15 cellular contexts compared by ENCODE assay signal in genomic region chr6:111600154-111600553, GRCh38. TPM values are rescaled to one million over a fixed set of nuclear protein-coding genes. Genes with fewer than 3 reads are reported as not detected.
DNase-seq lines count a peak whose midpoint lies in the region; ATAC-seq, FAIRE-seq and TF ChIP-seq lines count a peak whose summit lies in the region.
"Had no signal": no experiment of that assay in that cellular context is flagged by ENCODE, and none has a peak within 500 bp of the region (broad histone marks: within the 10 kb centered on the region; RNA-seq: fewer than 3 reads in every experiment).

No MANE protein-coding gene starts in this region.

- no peak for DNase-seq in left ventricle myocardium inferior
- no peak for DNase-seq in cardiac septum (ENCODE audit: low spot score)
- no peak for DNase-seq in epithelial cell of prostate (ENCODE audit: low read depth, low spot score)
- DNase-seq in psoas muscle, result no peak
- no peak for DNase-seq in HepG2 (ENCODE audit: low spot score)
- DNase-seq in SKM-1 (lab: John Stamatoyannopoulos, UW; ENCODE audit: unreplicated experiment), result no peak
- no peak for DNase-seq in KBM-7
- DNase-seq in activated gamma-delta T cell treated with Interleukin-2 at 50 U/mL for 16 hours, result no peak
- DNase-seq: NCI-H1417 treated with DMSO at 0.1 percent for 48 hours; NCI-H2171 treated with DMSO at 0.1 percent for 48 hours; NCI-H526; stimulated activated CD4-positive, alpha-beta T cell treated with anti-CD3 and anti-CD28 coated beads, Interleukin-4, amount 100 ng/mL, for 1 hour had no signal

- H2AFZ ChIP-seq in HepG2 (ENCODE audit: low read length), result no peak overlapping the region

- H3K9ac ChIP-seq in HepG2 (ENCODE audit: insufficient read depth, low read depth, low read length), result no peak overlapping the region
- H3K9ac ChIP-seq: BLaER1 treated with 17β-estradiol and CSF1 and Interleukin-3, amounts not matched to agents 10 nM and 100 nM had no signal

- no peaks in the 10 kb centered on the region for H3K36me3 ChIP-seq in left ventricle myocardium inferior
- H3K36me3 ChIP-seq in psoas muscle (ENCODE audit: insufficient read depth in 1 of 2, low read depth in 1 of 2), result no peaks in the 10 kb centered on the region
- no peaks in the 10 kb centered on the region for H3K36me3 ChIP-seq in HepG2 (replicated peaks in 1 of 2; ENCODE audit: control insufficient read depth in 1 of 2, insufficient read depth in 2 of 2, low read length in 2 of 2)

- in situ Hi-C loops in HepG2 (cut with HindIII; ENCODE audit: extremely low pct_ligation_motif_present, low pct_unique_long_range_greater_than_20kb), result no loop called here
- in situ Hi-C loops in KBM-7 (cut with MboI; ENCODE audit: low pct_unique_long_range_greater_than_20kb, low sequenced_read_pairs), result no loop called here

- H3K9me3 ChIP-seq in left ventricle myocardium inferior (replicated peaks) (no peaks in the 10 kb centered on the region), psoas muscle (no peaks in the 10 kb centered on the region), HepG2 (ENCODE audit: low read length) (no peaks in the 10 kb centered on the region)
- H3K9me3 ChIP-seq: BLaER1 treated with 17β-estradiol and CSF1 and Interleukin-3, amounts not matched to agents 10 nM and 100 nM had no signal

- TF ChIP-seq CTCF in left ventricle myocardium inferior (IDR thresholded peaks at IDR 0.05; ENCODE audit: borderline replicate concordance) (no peak), psoas muscle (IDR thresholded peaks at IDR 0.05) (no peak), HepG2 (CRISPR knock-in tag; IDR thresholded peaks at IDR 0.05) (no peak)

- H3K27me3 ChIP-seq in left ventricle myocardium inferior (ENCODE audit: low read depth) (no peaks in the 10 kb centered on the region), psoas muscle (ENCODE audit: insufficient read depth in 3 of 3, low read length in 2 of 3) (no peaks in the 10 kb centered on the region), HepG2 (ENCODE audit: control insufficient read depth in 1 of 2, insufficient read depth in 2 of 2, low read length in 2 of 2) (no peaks in the 10 kb centered on the region)
- H3K27me3 ChIP-seq: BLaER1 treated with 17β-estradiol and CSF1 and Interleukin-3, amounts not matched to agents 10 nM and 100 nM had no signal

- H3K4me3 ChIP-seq in left ventricle myocardium inferior, result no peak overlapping the region
- no peak overlapping the region for H3K4me3 ChIP-seq in psoas muscle
- no peak overlapping the region for H3K4me3 ChIP-seq in HepG2 (replicated peaks in 1 of 3; ENCODE audit: insufficient read depth in 1 of 3, low read depth in 2 of 3, low read length in 3 of 3)
- H3K4me3 ChIP-seq: BLaER1 treated with 17β-estradiol and CSF1 and Interleukin-3, amounts not matched to agents 10 nM and 100 nM; smooth muscle cell had no signal

- no TSS peak for BruUV-seq in HepG2 (replicated peaks; lab: Mats Ljungman, UMichigan)

- H3K4me1 ChIP-seq in left ventricle myocardium inferior (peaks cover 80% of the 10 kb centered on the region), psoas muscle (peaks cover 51% of the 10 kb centered on the region), HepG2 (ENCODE audit: insufficient read depth, low read length) (peaks cover 69% of the 10 kb centered on the region)

- H3K4me2 ChIP-seq in HepG2 (ENCODE audit: low read depth, low read length), result no peak overlapping the region
- H3K4me2 ChIP-seq: smooth muscle cell had no signal

- no peak for TF ChIP-seq POLR2A in HepG2 (IDR thresholded peaks at IDR 0.05; ENCODE audit: insufficient read depth in 1 of 2, low read depth in 2 of 2, low read length in 2 of 2)

- H3K27ac ChIP-seq in left ventricle myocardium inferior (replicated peaks), result peak overlapping the region; percentile 95
- H3K27ac ChIP-seq in epithelial cell of prostate, result peak overlapping the region; percentile 98
- peak overlapping the region; percentile 99 for H3K27ac ChIP-seq in psoas muscle
- no peak overlapping the region for H3K27ac ChIP-seq in HepG2 (ENCODE audit: extremely low read length, insufficient read depth, low read length)

- no peaks in the 10 kb centered on the region for H4K20me1 ChIP-seq in HepG2 (ENCODE audit: insufficient read depth, low read length)

- TF ChIP-seq RAD21 in HepG2 (CRISPR knock-in tag; IDR thresholded peaks at IDR 0.05), result no peak

- CTCF ChIA-PET in HepG2 (lab: Yijun Ruan, JAX; ENCODE audit: low intra/inter-chr PET ratio, low total read pairs), result no interaction called here

- no peak for FAIRE-seq in HepG2 (lab: Jason Lieb, UNC)

- POLR2A ChIA-PET in HepG2 (lab: Yijun Ruan, JAX), result interaction anchor here (1.5 kb wide), 1 partner anchor 9 kb away, joined by 3 read pairs; no protein-coding TSS in a partner anchor

- no peak for TF ChIP-seq EP300 in HepG2 (IDR thresholded peaks at IDR 0.05; ENCODE audit: low read depth in 2 of 2, low read length in 2 of 2)
- no peak for TF ChIP-seq EP300 in HepG2 (CRISPR knock-in tag; IDR thresholded peaks at IDR 0.05; ENCODE audit: borderline replicate concordance)

- intact Hi-C loops in left ventricle myocardium inferior (cut with micrococcal nuclease), result no loop called here
- intact Hi-C loops in cardiac septum (cut with DNase I), result loop anchor here (5.0 kb wide), 3 partner anchors 33 to 82 kb away; no protein-coding TSS in a partner anchor
- intact Hi-C loops in psoas muscle (cut with DNase I), result loop anchor here (5.0 kb wide), 2 partner anchors 33 to 38 kb away; no protein-coding TSS in a partner anchor
- intact Hi-C loops in HepG2 (cut with micrococcal nuclease; ENCODE audit: unreplicated experiment), result no loop called here

- H3K79me2 ChIP-seq in HepG2 (ENCODE audit: insufficient read depth, low read length), result no peaks in the 10 kb centered on the region

- ATAC-seq in psoas muscle (no peak), HepG2 (no peak)
- ATAC-seq: left lobe of liver had no signal

- 76 to 85% (median 84%) methylated on average over 7 of the region's 7 CpGs for WGBS in psoas muscle, 3 donors
- WGBS in HepG2 (ENCODE audit: low lambda C conversion rate), result 95% methylated on average over 7 of the region's 7 CpGs

TF ChIP-seq in HepG2, 621 proteins besides CTCF, POLR2A, EP300 and RAD21 (continues in another document):
- TF ChIP-seq ZNF616 (CRISPR knock-in tag; IDR thresholded peaks at IDR 0.05; ENCODE audit: low read depth) (no peak), SAP130 (CRISPR knock-in tag; IDR thresholded peaks at IDR 0.05; ENCODE audit: low read depth) (no peak), YY1 (IDR thresholded peaks at IDR 0.05; ENCODE audit: insufficient read depth, insufficient replicate concordance, low read depth, low read length) (no peak), SMAD9 (CRISPR knock-in tag; IDR thresholded peaks at IDR 0.05) (no peak), MEIS1 (CRISPR knock-in tag; IDR thresholded peaks at IDR 0.05; ENCODE audit: borderline replicate concordance) (no peak), SOX5 (CRISPR knock-in tag; IDR thresholded peaks at IDR 0.05; ENCODE audit: borderline replicate concordance) (no peak), ZNF101 (CRISPR knock-in tag; IDR thresholded peaks at IDR 0.05; ENCODE audit: borderline replicate concordance, low read depth) (no peak), ZNF225 (CRISPR knock-in tag; IDR thresholded peaks at IDR 0.05) (no peak), ZNF747 (CRISPR knock-in tag; IDR thresholded peaks at IDR 0.05; ENCODE audit: borderline replicate concordance) (no peak)

RNA-seq across cellular contexts. Expression of gene TRAF3IP2, which starts 5.5 kb away (rescaled TPM):
- total RNA-seq in left ventricle myocardium inferior, result 10.6 TPM
- total RNA-seq in cardiac septum, result 6.5 TPM
- 10 to 100 TPM; 17.1 to 49.3 (median 19.5) TPM for total RNA-seq in psoas muscle
- polyA plus RNA-seq in psoas muscle, result 10 to 100 TPM in 2 of 3 donors, 1 to 10 TPM in 1; 7.9 to 46.5 (median 11.6) TPM
- total RNA-seq in HepG2 (2016; rRNA removed; fragmentation: Illumina TruSeq; extraction: Trizol), result 7.2 and 8.1 TPM in 2 replicates
- 3.0 and 3.4 TPM in 2 replicates for total RNA-seq in HepG2 (2016; cell fraction: cytosol; rRNA removed; fragmentation: Illumina TruSeq; extraction: Trizol; ENCODE audit: low read depth)
- 6.7 and 7.7 TPM in 2 replicates for total RNA-seq in HepG2 (2016; cell fraction: insoluble cytoplasmic fraction; rRNA removed; fragmentation: Illumina TruSeq; extraction: Trizol)
- total RNA-seq in HepG2 (2016; cell fraction: membrane; rRNA removed; fragmentation: Illumina TruSeq; extraction: Trizol), result 8.2 and 8.7 TPM in 2 replicates
- 4.9 and 7.7 TPM in 2 replicates for total RNA-seq in HepG2 (2016; cell fraction: nucleus; rRNA removed; fragmentation: Illumina TruSeq; extraction: Trizol)
- polyA plus RNA-seq in HepG2 (2011; rRNA removed), result 6.7 and 9.0 TPM in 2 replicates
- polyA plus RNA-seq in HepG2 (2011; cell fraction: cytosol; rRNA removed), result 6.2 and 8.5 TPM in 2 replicates
- polyA plus RNA-seq in HepG2 (2011; cell fraction: nucleus; rRNA removed), result 3.9 and 4.2 TPM in 2 replicates
- polyA plus RNA-seq in HepG2 (2012), result 7.5 and 14.6 TPM in 2 replicates
- polyA plus RNA-seq in HepG2 (2016; cell fraction: cytosol; fragmentation: Illumina TruSeq; extraction: Trizol; ENCODE audit: low read depth), result 2.9 and 3.1 TPM in 2 replicates
- polyA plus RNA-seq in HepG2 (2016; cell fraction: insoluble cytoplasmic fraction; fragmentation: Illumina TruSeq; extraction: Trizol; ENCODE audit: low read depth), result 7.0 and 10.0 TPM in 2 replicates
- 5.9 and 7.5 TPM in 2 replicates for polyA plus RNA-seq in HepG2 (2016; cell fraction: membrane; fragmentation: Illumina TruSeq; extraction: Trizol; ENCODE audit: low read depth)
- polyA plus RNA-seq in HepG2 (2016; cell fraction: nucleus; fragmentation: Illumina TruSeq; extraction: Trizol; ENCODE audit: insufficient read depth, low read depth), result 4.2 and 6.1 TPM in 2 replicates
- 22.7 and 33.3 TPM in 2 replicates for polyA minus RNA-seq in HepG2 (2011; rRNA and poly(A)+ RNA removed; ENCODE audit: low replicate concordance)
- 5.7 and 6.9 TPM in 2 replicates for polyA minus RNA-seq in HepG2 (2011; cell fraction: cytosol; rRNA and poly(A)+ RNA removed)
- polyA minus RNA-seq in HepG2 (2011; cell fraction: nucleus; rRNA and poly(A)+ RNA removed), result 5.8 TPM in 2 replicates

Comparison
In these comparisons a context has a peak if more than half of its experiments do, and no peak if none do; other contexts are left out.
1. intact Hi-C loops: an anchor here in cardiac septum (5.0 kb wide) and psoas muscle (5.0 kb wide); none called in left ventricle myocardium inferior and HepG2.